ENCODE assay signal across 21 cellular contexts in genomic region chr19:7210359-7210758, GRCh38.
"Had no signal": no experiment of that assay in that cellular context is flagged by ENCODE, and none has a peak within 500 bp of the region (broad histone marks: within the 10 kb centered on the region; RNA-seq: fewer than 3 reads in every experiment).

No MANE protein-coding gene starts in this region.

- H3K27ac ChIP-seq: epithelial cell of prostate, esophagus squamous epithelium had no signal

- H3K4me3 ChIP-seq: ascending aorta, coronary artery, esophagus squamous epithelium had no signal

- DNase-seq: activated CD4-positive, alpha-beta memory T cell treated with anti-CD3 and anti-CD28 coated beads, Interleukin-2, amount 10 ng/mL, durations not matched to agents 7 days and 5 days; activated CD4-positive, alpha-beta T cell treated with anti-CD3 and anti-CD28 coated beads for 1 hour; activated CD4-positive, alpha-beta T cell treated with anti-CD3 and anti-CD28 coated beads for 4 hours; activated CD4-positive, alpha-beta T cell treated with anti-CD3 and anti-CD28 coated beads, Interleukin-2, amount 10 ng/mL, durations not matched to agents 7 days and 5 days; activated CD4-positive, alpha-beta T cell treated with anti-CD3 and anti-CD28 coated beads, Interleukin-2, amount 50 U/mL, for 4 hours; activated CD8-positive, alpha-beta memory T cell treated with anti-CD3 and anti-CD28 coated beads, Interleukin-2, amount 50 U/mL, for 48 hours; activated gamma-delta T cell; activated naive CD4-positive, alpha-beta T cell; activated naive CD4-positive, alpha-beta T cell treated with anti-CD3 and anti-CD28 coated beads, Interleukin-2, amount 10 ng/mL, durations not matched to agents 7 days and 5 days; activated naive CD8-positive, alpha-beta T cell treated with anti-CD3 and anti-CD28 coated beads, Interleukin-2, amount 10 ng/mL, durations not matched to agents 7 days and 5 days; activated T-cell treated with anti-CD3 and anti-CD28 coated beads for 4 hours; activated T-cell treated with anti-CD3 and anti-CD28 coated beads, Interleukin-2, amount 50 U/mL, for 24 hours; brain microvascular endothelial cell; effector CD8-positive, alpha-beta T cell; esophagus squamous epithelium; foreskin melanocyte; T-helper 2 cell had no signal

- H3K9me3 ChIP-seq: ascending aorta, esophagus squamous epithelium had no signal

- H3K36me3 ChIP-seq: ascending aorta, brain microvascular endothelial cell, esophagus squamous epithelium had no signal

- H3K27me3 ChIP-seq: ascending aorta, brain microvascular endothelial cell, esophagus squamous epithelium had no signal

- ATAC-seq: WTC11 had no signal
